8 cellular contexts compared by ENCODE assay signal in genomic region chr19:16342002-16342715, GRCh38. TPM values are rescaled to one million over a fixed set of nuclear protein-coding genes. Genes with fewer than 3 reads are reported as not detected.
DNase-seq lines count a peak whose midpoint lies in the region; FAIRE-seq and TF ChIP-seq lines count a peak whose summit lies in the region.

No MANE protein-coding gene starts in this region.

- H3K18ac ChIP-seq in trophoblast cell (ENCODE audit: low read length), result no peak overlapping the region

- FAIRE-seq in GM12892 (lab: Jason Lieb, UNC), result peak; percentile 95

- in situ Hi-C loops in GM23248 (cut with MboI), result no loop called here

- H3K4me3 ChIP-seq in GM23248 (no peak overlapping the region), Peyer's patch (no peak overlapping the region), dorsolateral prefrontal cortex (no peak overlapping the region), trophoblast cell (ENCODE audit: low read depth, low read length) (no peak overlapping the region)

- no peak overlapping the region for H2BK5ac ChIP-seq in trophoblast cell (ENCODE audit: low read depth, low read length, poor library complexity)

- H3K9me3 ChIP-seq in GM23248 (ENCODE audit: low read depth) (no peaks in the 10 kb centered on the region), Peyer's patch (no peaks in the 10 kb centered on the region), trophoblast cell (ENCODE audit: insufficient read depth, low read depth, low read length) (no peaks in the 10 kb centered on the region)

- no peak overlapping the region for H3K4ac ChIP-seq in trophoblast cell (ENCODE audit: low read depth, low read length)

- no peak overlapping the region for H2AK5ac ChIP-seq in trophoblast cell (ENCODE audit: low read length)

- no peak overlapping the region for H4K8ac ChIP-seq in trophoblast cell (ENCODE audit: low read depth, low read length)

- H4K20me1 ChIP-seq in GM23248 (ENCODE audit: insufficient read depth), result no peaks in the 10 kb centered on the region

- H3K36me3 ChIP-seq in GM23248 (ENCODE audit: low read depth), result no peaks in the 10 kb centered on the region
- H3K36me3 ChIP-seq in Peyer's patch, result no peaks in the 10 kb centered on the region
- no peaks in the 10 kb centered on the region for H3K36me3 ChIP-seq in trophoblast cell (ENCODE audit: control insufficient read depth in 1 of 2, insufficient read depth in 2 of 2, low read length in 2 of 2)

- TF ChIP-seq POLR2A in GM12892 (IDR thresholded peaks at IDR 0.05; ENCODE audit: low read depth, low read length), result no peak
- no peak for TF ChIP-seq POLR2A in Peyer's patch (IDR thresholded peaks at IDR 0.05)

- DNase-seq in GM12892 (ENCODE audit: insufficient read length) (no peak), GM23248 (peak; percentile 39), Peyer's patch (peak in 2 of 3 donors; percentile 75 to 76), dorsolateral prefrontal cortex (peak in 4 of 10 donors; percentile 58 to 75 (median 60)), pons (ENCODE audit: low spot score) (peak; percentile 81), NCI-H1092 treated with DMSO at 0.1 percent for 48 hours (lab: John Stamatoyannopoulos, UW) (no peak), trophoblast cell (no peak), NCI-H2081 (lab: John Stamatoyannopoulos, UW) (no peak)

- H2BK12ac ChIP-seq in trophoblast cell (ENCODE audit: low read length), result no peak overlapping the region

- peak overlapping the region; percentile 72 for H2AFZ ChIP-seq in GM23248
- no peak overlapping the region for H2AFZ ChIP-seq in trophoblast cell (ENCODE audit: insufficient read depth, low read length, poor library complexity)

- H3K27me3 ChIP-seq in GM23248 (replicated peaks; ENCODE audit: insufficient read depth), result no peaks in the 10 kb centered on the region
- no peaks in the 10 kb centered on the region for H3K27me3 ChIP-seq in Peyer's patch
- no peaks in the 10 kb centered on the region for H3K27me3 ChIP-seq in dorsolateral prefrontal cortex
- H3K27me3 ChIP-seq in trophoblast cell (ENCODE audit: insufficient read depth, low read length), result no peaks in the 10 kb centered on the region

- 26% methylated on average over 10 of the region's 10 CpGs for WGBS in GM23248 (ENCODE audit: low coverage in 1 of 2, low lambda C conversion rate in 2 of 2, missing lambda C conversion rate in 2 of 2), 2 experiments
- WGBS in trophoblast cell (ENCODE audit: extremely low coverage, insufficient coverage, insufficient read length), result no CpG with 5 or more reads among the region's 10 CpGs

- no peak overlapping the region for H2BK120ac ChIP-seq in trophoblast cell (ENCODE audit: insufficient read depth, low read length, poor library complexity)

- peaks cover 19% of the 10 kb centered on the region; the same call in 1 of the 2 replicates for H3F3A ChIP-seq in GM23248 (ENCODE audit: insufficient read depth)

- no peaks in the 10 kb centered on the region for H3K79me2 ChIP-seq in GM23248 (ENCODE audit: insufficient read depth)
- H3K79me2 ChIP-seq in trophoblast cell (ENCODE audit: control insufficient read depth, insufficient read depth, low read length, poor library complexity), result no peaks in the 10 kb centered on the region

- H4K91ac ChIP-seq in trophoblast cell (ENCODE audit: low read depth, low read length), result no peak overlapping the region

- TF ChIP-seq CTCF in Peyer's patch (IDR thresholded peaks at IDR 0.05) (no peak), dorsolateral prefrontal cortex (IDR thresholded peaks at IDR 0.05 in 54 of 56, conservative IDR thresholded peaks at IDR 0.05 in 2 of 56; ENCODE audit: low read depth in 1 of 56, partially characterized antibody in 56 of 56) (no peak)

- no peaks in the 10 kb centered on the region for H3K79me1 ChIP-seq in trophoblast cell (ENCODE audit: low read length)

- H3K9me2 ChIP-seq in GM23248 (ENCODE audit: insufficient read depth), result no peaks in the 10 kb centered on the region

- peak overlapping the region; percentile 30 for H3K27ac ChIP-seq in GM23248
- H3K27ac ChIP-seq in Peyer's patch, result peak overlapping the region; percentile 30 to 72 (median 55)
- peak overlapping the region; percentile 21 to 91 (median 80) for H3K27ac ChIP-seq in dorsolateral prefrontal cortex
- no peak overlapping the region for H3K27ac ChIP-seq in trophoblast cell (ENCODE audit: low read depth, low read length)

- H3K14ac ChIP-seq in trophoblast cell (ENCODE audit: low read length), result no peak overlapping the region

- H3K4me2 ChIP-seq in GM23248 (ENCODE audit: unreplicated experiment) (peak overlapping the region; percentile 17), trophoblast cell (ENCODE audit: low read length) (no peak overlapping the region)

- H3K4me1 ChIP-seq in GM23248 (ENCODE audit: insufficient read depth) (peaks cover 35% of the 10 kb centered on the region), Peyer's patch (peaks cover 0 to 23% (median 16%) of the 10 kb centered on the region in 4 donors), trophoblast cell (ENCODE audit: control insufficient read depth in 1 of 2, insufficient read depth in 2 of 2, low read length in 2 of 2) (no peaks in the 10 kb centered on the region)

- no peak overlapping the region for H3K23ac ChIP-seq in trophoblast cell (ENCODE audit: low read length)

- no peak overlapping the region for H4K12ac ChIP-seq in trophoblast cell (ENCODE audit: low read depth, low read length)

- intact Hi-C loops in dorsolateral prefrontal cortex (cut with DNase I), result no loop called here

- H3K9ac ChIP-seq in GM23248 (no peak overlapping the region), trophoblast cell (ENCODE audit: low read length) (no peak overlapping the region)

RNA-seq across cellular contexts. Expression of gene KLF2, which starts 17.5 kb away (rescaled TPM):
- 1.7 TPM for polyA plus RNA-seq in GM12892 (2012; ENCODE audit: missing spikeins)
- total RNA-seq in GM23248 (2014; rRNA removed; shearing (Covaris generic)), result 3.3 and 11.3 TPM in 2 replicates
- polyA plus RNA-seq in GM23248 (2016; fragmentation: Nextera tagmentation; extraction: Ambion mirVana), result 7.8 and 10.8 TPM in 2 replicates
- 100 to 1,000 TPM in 1 of 4 donors, 10 to 100 TPM in 3; 12.1 to 129 (median 37.2) TPM for total RNA-seq in Peyer's patch
- total RNA-seq in dorsolateral prefrontal cortex, result 10 to 100 TPM in 102 of 120 experiments, 1 to 10 TPM in 18; 5.2 to 50.8 (median 15.6) TPM
- polyA plus RNA-seq in trophoblast cell (2013), result 1.0 and 1.2 TPM in 2 replicates

Comparison
In these comparisons a context has a peak if more than half of its experiments do, and no peak if none do; other contexts are left out.
1. DNase-seq: peak in GM23248 (single experiment), Peyer's patch (2 of 3) and pons (single experiment); none in GM12892 (single experiment), NCI-H1092 treated with DMSO at 0.1 percent for 48 hours (single experiment), trophoblast cell (0 of 2) and NCI-H2081 (0 of 2).